8 cellular contexts compared by ENCODE assay signal in genomic region chr6:122381494-122382083, GRCh38. TPM values are rescaled to one million over a fixed set of nuclear protein-coding genes. Genes with fewer than 3 reads are reported as not detected.
DNase-seq lines count a peak whose midpoint lies in the region; ATAC-seq and TF ChIP-seq lines count a peak whose summit lies in the region.

No MANE protein-coding gene starts in this region.

- intact Hi-C loops in heart left ventricle (cut with DNase I) = loop anchor here (1.0 to 5.0 kb wide), 5 partner anchors 146 to 151 kb away; no protein-coding TSS in a partner anchor

- H3K27me3 ChIP-seq in SJSA1 (replicated peaks) (no peaks in the 10 kb centered on the region), heart left ventricle (peaks cover 0 to 4% (median 0%) of the 10 kb centered on the region in 9 donors)

- WGBS in heart left ventricle, 4 donors = 7 to 15% (median 11%) methylated on average over 6 of the region's 6 CpGs

- H3K9me3 ChIP-seq in SJSA1 (replicated peaks) (no peaks in the 10 kb centered on the region), heart left ventricle (peaks cover 0 to 3% (median 0%) of the 10 kb centered on the region in 12 donors)

- peaks cover 9% of the 10 kb centered on the region for H3K27me3 Mint-ChIP-seq in activated naive CD8-positive, alpha-beta T cell treated with anti-CD3 and anti-CD28 coated beads for 36 hours

- ATAC-seq in heart left ventricle = peak in 3 of 4 donors; percentile 73 to 81 (median 79)

- no peaks in the 10 kb centered on the region for H3K4me1 ChIP-seq in SJSA1 (replicated peaks)
- H3K4me1 ChIP-seq in heart left ventricle = no peaks in the 10 kb centered on the region

- H3K27ac ChIP-seq in SJSA1 (no peak overlapping the region), heart left ventricle (no peak overlapping the region)

- TF ChIP-seq CTCF in heart left ventricle (IDR thresholded peaks at IDR 0.05) = peak; percentile 63 to 84 (median 69)

- no peaks in the 10 kb centered on the region for H3K36me3 ChIP-seq in SJSA1
- no peaks in the 10 kb centered on the region for H3K36me3 ChIP-seq in heart left ventricle

- peaks cover 8% of the 10 kb centered on the region for H3K4me1 Mint-ChIP-seq in activated naive CD8-positive, alpha-beta T cell treated with anti-CD3 and anti-CD28 coated beads for 36 hours

- no peaks in the 10 kb centered on the region for H3K9me3 Mint-ChIP-seq in activated naive CD8-positive, alpha-beta T cell treated with anti-CD3 and anti-CD28 coated beads for 36 hours

- no peak for TF ChIP-seq POLR2A in heart left ventricle (IDR thresholded peaks at IDR 0.05)

- no peak overlapping the region for H3K4me3 Mint-ChIP-seq in activated naive CD8-positive, alpha-beta T cell treated with anti-CD3 and anti-CD28 coated beads for 36 hours

- no peak overlapping the region for H3K27ac Mint-ChIP-seq in activated naive CD8-positive, alpha-beta T cell treated with anti-CD3 and anti-CD28 coated beads for 36 hours

- no peaks in the 10 kb centered on the region for H3K36me3 Mint-ChIP-seq in activated naive CD8-positive, alpha-beta T cell treated with anti-CD3 and anti-CD28 coated beads for 36 hours

- DNase-seq in GM04504 (ENCODE audit: low read depth) (peak; percentile 50), H4 (ENCODE audit: low spot score) (peak; percentile 51), LHCN-M2 (ENCODE audit: low read depth) (peak; percentile 59), SJSA1 (ENCODE audit: low read depth in 1 of 2, low spot score in 2 of 2) (peak; percentile 33 to 50), heart left ventricle (peak in 4 of 5 donors; percentile 34 to 41 (median 38)), renal cortical epithelial cell (ENCODE audit: low read depth) (peak; percentile 75), NCI-H1048 (lab: John Stamatoyannopoulos, UW) (no peak)
- peak; percentile 59 for DNase-seq in activated naive CD8-positive, alpha-beta T cell treated with anti-CD3 and anti-CD28 coated beads for 36 hours

- H3K4me3 ChIP-seq in SJSA1 (no peak overlapping the region), heart left ventricle (no peak overlapping the region)

RNA-seq across cellular contexts. Expression of gene HSF2, which starts 17.9 kb away (rescaled TPM):
- total RNA-seq in H4 (2014; rRNA removed; shearing (Covaris generic)) = 19.5 and 31.6 TPM in 2 replicates
- 23.8 and 28.9 TPM in 2 replicates for total RNA-seq in LHCN-M2 (2014; rRNA removed)
- 7.2 TPM for polyA plus RNA-seq in LHCN-M2 (2012)
- 18.9 and 36.8 TPM in 2 replicates for total RNA-seq in SJSA1 (2014; rRNA removed; shearing (Covaris generic))
- total RNA-seq in activated naive CD8-positive, alpha-beta T cell treated with anti-CD3 and anti-CD28 coated beads for 36 hours = 10 to 100 TPM; 23.0 to 25.3 TPM
- 10 to 100 TPM; 18.3 to 34.2 (median 23.1) TPM for total RNA-seq in heart left ventricle
- 10 to 100 TPM; 13.1 to 38.7 TPM for polyA plus RNA-seq in heart left ventricle
- total RNA-seq in renal cortical epithelial cell = 18.8 and 28.4 TPM in 2 replicates
